In the genomic region with DNA sequence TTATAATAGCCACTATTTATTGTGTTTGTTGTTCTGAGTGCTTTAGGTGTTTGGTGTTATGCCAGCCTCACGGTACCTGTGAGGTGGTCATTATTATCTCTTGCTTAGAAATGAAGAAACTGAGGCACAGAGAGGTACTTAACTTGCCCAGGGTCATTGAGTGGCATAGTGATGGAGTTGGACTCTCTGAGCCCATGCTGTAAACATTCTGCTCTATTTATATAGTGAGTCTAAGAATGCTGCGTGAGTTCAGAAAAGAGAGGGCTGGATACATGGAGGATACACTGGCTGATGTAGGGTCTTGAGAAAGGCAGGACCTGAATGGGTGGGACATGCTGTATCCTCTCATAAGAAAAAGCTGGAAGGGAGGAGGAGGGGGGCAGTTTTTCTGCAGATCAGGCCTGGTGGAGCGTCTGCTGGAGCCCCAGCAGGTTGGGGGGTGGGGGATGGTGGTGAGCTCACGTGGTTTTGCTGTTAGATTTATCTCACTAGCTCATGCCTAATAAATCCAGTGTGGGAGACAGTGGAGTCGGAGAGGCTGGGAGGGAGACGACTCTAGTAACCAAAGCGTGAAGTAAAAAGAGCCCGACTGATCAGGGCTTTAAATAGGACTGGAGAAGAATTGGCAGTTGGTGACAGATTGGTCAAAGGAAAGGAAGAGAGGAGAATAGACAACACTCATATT, we compare ENCODE assay signal across 1 cellular context.
TF ChIP-seq lines count a peak whose summit lies in the region.

No MANE protein-coding gene starts in this region.

TF ChIP-seq in WTC11, 78 proteins besides CTCF, POLR2A, EP300 and RAD21 (continued from another document):
- TF ChIP-seq, protein P1, sequence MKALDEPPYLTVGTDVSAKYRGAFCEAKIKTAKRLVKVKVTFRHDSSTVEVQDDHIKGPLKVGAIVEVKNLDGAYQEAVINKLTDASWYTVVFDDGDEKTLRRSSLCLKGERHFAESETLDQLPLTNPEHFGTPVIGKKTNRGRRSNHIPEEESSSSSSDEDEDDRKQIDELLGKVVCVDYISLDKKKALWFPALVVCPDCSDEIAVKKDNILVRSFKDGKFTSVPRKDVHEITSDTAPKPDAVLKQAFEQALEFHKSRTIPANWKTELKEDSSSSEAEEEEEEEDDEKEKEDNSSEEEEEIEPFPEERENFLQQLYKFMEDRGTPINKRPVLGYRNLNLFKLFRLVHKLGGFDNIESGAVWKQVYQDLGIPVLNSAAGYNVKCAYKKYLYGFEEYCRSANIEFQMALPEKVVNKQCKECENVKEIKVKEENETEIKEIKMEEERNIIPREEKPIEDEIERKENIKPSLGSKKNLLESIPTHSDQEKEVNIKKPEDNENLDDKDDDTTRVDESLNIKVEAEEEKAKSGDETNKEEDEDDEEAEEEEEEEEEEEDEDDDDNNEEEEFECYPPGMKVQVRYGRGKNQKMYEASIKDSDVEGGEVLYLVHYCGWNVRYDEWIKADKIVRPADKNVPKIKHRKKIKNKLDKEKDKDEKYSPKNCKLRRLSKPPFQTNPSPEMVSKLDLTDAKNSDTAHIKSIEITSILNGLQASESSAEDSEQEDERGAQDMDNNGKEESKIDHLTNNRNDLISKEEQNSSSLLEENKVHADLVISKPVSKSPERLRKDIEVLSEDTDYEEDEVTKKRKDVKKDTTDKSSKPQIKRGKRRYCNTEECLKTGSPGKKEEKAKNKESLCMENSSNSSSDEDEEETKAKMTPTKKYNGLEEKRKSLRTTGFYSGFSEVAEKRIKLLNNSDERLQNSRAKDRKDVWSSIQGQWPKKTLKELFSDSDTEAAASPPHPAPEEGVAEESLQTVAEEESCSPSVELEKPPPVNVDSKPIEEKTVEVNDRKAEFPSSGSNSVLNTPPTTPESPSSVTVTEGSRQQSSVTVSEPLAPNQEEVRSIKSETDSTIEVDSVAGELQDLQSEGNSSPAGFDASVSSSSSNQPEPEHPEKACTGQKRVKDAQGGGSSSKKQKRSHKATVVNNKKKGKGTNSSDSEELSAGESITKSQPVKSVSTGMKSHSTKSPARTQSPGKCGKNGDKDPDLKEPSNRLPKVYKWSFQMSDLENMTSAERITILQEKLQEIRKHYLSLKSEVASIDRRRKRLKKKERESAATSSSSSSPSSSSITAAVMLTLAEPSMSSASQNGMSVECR (CRISPR knock-in tag; IDR thresholded peaks at IDR 0.05; ENCODE audit: borderline replicate concordance) = no peak
- TF ChIP-seq, protein P2, sequence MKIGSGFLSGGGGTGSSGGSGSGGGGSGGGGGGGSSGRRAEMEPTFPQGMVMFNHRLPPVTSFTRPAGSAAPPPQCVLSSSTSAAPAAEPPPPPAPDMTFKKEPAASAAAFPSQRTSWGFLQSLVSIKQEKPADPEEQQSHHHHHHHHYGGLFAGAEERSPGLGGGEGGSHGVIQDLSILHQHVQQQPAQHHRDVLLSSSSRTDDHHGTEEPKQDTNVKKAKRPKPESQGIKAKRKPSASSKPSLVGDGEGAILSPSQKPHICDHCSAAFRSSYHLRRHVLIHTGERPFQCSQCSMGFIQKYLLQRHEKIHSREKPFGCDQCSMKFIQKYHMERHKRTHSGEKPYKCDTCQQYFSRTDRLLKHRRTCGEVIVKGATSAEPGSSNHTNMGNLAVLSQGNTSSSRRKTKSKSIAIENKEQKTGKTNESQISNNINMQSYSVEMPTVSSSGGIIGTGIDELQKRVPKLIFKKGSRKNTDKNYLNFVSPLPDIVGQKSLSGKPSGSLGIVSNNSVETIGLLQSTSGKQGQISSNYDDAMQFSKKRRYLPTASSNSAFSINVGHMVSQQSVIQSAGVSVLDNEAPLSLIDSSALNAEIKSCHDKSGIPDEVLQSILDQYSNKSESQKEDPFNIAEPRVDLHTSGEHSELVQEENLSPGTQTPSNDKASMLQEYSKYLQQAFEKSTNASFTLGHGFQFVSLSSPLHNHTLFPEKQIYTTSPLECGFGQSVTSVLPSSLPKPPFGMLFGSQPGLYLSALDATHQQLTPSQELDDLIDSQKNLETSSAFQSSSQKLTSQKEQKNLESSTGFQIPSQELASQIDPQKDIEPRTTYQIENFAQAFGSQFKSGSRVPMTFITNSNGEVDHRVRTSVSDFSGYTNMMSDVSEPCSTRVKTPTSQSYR (CRISPR knock-in tag; IDR thresholded peaks at IDR 0.05) = no peak
- no peak for TF ChIP-seq NR1H2 (CRISPR knock-in tag; IDR thresholded peaks at IDR 0.05)
TF ChIP-seq in WTC11: peak in this region for 0.
